ENCODE assay signal across 1 cellular context in the genomic region with DNA sequence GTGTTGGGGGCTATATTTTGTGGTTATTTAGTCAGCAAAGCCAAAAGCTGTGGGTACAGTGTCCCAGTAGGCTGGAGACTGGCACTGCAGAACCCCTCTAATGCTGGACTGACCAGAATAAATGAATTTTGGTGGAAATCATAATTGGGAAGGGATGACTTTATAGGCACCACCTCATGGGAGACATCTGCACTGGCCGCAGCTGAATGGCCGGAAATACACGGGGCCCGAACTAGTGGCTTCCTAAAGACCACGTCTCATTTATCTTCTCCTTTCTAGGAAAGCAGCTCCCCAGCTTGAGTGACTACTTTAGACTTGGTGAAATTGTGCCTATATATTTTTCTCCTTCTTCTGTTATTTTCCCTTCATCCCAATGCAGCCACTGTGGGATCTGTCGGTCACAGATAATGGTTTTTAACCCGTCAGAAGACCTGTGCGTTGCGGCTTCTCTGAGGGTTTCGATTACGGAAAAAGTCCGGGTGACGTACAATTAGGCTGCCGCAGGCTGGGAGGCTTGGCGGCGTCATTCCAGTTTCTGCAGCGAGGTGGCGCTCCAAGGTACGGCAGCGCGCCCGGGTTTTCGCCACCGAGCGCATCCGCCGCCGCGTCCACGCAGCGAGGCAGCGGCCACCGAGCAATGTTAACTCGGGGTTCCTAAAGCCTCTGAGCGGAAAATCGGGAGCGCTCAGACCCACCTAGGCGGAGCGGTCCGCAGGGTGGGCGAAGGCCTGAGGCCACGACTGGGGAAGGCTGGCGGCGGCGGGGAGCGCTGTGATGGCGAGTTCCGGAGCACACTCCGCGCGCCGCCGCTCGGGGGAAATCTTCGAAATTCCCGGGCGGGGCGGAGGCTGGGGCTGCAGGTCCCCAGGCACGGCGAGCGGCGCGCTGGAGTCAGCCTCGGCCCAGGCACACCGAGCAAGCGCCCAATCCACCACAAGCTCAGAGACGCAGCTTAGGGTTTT.
A peak's percentile ranks its signal among the peaks of the same experiment; 100 is the strongest.
TF ChIP-seq lines count a peak whose summit lies in the region.

No MANE protein-coding gene starts in this region.

TF ChIP-seq in K562, 482 proteins besides CTCF, POLR2A, EP300 and RAD21 (continued from another document and continues in another):
- TF ChIP-seq, protein P1, sequence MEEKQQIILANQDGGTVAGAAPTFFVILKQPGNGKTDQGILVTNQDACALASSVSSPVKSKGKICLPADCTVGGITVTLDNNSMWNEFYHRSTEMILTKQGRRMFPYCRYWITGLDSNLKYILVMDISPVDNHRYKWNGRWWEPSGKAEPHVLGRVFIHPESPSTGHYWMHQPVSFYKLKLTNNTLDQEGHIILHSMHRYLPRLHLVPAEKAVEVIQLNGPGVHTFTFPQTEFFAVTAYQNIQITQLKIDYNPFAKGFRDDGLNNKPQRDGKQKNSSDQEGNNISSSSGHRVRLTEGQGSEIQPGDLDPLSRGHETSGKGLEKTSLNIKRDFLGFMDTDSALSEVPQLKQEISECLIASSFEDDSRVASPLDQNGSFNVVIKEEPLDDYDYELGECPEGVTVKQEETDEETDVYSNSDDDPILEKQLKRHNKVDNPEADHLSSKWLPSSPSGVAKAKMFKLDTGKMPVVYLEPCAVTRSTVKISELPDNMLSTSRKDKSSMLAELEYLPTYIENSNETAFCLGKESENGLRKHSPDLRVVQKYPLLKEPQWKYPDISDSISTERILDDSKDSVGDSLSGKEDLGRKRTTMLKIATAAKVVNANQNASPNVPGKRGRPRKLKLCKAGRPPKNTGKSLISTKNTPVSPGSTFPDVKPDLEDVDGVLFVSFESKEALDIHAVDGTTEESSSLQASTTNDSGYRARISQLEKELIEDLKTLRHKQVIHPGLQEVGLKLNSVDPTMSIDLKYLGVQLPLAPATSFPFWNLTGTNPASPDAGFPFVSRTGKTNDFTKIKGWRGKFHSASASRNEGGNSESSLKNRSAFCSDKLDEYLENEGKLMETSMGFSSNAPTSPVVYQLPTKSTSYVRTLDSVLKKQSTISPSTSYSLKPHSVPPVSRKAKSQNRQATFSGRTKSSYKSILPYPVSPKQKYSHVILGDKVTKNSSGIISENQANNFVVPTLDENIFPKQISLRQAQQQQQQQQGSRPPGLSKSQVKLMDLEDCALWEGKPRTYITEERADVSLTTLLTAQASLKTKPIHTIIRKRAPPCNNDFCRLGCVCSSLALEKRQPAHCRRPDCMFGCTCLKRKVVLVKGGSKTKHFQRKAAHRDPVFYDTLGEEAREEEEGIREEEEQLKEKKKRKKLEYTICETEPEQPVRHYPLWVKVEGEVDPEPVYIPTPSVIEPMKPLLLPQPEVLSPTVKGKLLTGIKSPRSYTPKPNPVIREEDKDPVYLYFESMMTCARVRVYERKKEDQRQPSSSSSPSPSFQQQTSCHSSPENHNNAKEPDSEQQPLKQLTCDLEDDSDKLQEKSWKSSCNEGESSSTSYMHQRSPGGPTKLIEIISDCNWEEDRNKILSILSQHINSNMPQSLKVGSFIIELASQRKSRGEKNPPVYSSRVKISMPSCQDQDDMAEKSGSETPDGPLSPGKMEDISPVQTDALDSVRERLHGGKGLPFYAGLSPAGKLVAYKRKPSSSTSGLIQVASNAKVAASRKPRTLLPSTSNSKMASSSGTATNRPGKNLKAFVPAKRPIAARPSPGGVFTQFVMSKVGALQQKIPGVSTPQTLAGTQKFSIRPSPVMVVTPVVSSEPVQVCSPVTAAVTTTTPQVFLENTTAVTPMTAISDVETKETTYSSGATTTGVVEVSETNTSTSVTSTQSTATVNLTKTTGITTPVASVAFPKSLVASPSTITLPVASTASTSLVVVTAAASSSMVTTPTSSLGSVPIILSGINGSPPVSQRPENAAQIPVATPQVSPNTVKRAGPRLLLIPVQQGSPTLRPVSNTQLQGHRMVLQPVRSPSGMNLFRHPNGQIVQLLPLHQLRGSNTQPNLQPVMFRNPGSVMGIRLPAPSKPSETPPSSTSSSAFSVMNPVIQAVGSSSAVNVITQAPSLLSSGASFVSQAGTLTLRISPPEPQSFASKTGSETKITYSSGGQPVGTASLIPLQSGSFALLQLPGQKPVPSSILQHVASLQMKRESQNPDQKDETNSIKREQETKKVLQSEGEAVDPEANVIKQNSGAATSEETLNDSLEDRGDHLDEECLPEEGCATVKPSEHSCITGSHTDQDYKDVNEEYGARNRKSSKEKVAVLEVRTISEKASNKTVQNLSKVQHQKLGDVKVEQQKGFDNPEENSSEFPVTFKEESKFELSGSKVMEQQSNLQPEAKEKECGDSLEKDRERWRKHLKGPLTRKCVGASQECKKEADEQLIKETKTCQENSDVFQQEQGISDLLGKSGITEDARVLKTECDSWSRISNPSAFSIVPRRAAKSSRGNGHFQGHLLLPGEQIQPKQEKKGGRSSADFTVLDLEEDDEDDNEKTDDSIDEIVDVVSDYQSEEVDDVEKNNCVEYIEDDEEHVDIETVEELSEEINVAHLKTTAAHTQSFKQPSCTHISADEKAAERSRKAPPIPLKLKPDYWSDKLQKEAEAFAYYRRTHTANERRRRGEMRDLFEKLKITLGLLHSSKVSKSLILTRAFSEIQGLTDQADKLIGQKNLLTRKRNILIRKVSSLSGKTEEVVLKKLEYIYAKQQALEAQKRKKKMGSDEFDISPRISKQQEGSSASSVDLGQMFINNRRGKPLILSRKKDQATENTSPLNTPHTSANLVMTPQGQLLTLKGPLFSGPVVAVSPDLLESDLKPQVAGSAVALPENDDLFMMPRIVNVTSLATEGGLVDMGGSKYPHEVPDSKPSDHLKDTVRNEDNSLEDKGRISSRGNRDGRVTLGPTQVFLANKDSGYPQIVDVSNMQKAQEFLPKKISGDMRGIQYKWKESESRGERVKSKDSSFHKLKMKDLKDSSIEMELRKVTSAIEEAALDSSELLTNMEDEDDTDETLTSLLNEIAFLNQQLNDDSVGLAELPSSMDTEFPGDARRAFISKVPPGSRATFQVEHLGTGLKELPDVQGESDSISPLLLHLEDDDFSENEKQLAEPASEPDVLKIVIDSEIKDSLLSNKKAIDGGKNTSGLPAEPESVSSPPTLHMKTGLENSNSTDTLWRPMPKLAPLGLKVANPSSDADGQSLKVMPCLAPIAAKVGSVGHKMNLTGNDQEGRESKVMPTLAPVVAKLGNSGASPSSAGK (IDR thresholded peaks at IDR 0.05) = no peak
- no peak for TF ChIP-seq CBX8 (IDR thresholded peaks at IDR 0.05; ENCODE audit: borderline replicate concordance, extremely low read depth, low read depth, low read length, poor library complexity, severe bottlenecking)
- no peak for TF ChIP-seq ZNF830 (CRISPR knock-in tag; IDR thresholded peaks at IDR 0.05)
- 0 out of 2 replicates have a peak, but pooled peaks have one; percentile 20 for TF ChIP-seq E2F3 (CRISPR knock-in tag; IDR thresholded peaks at IDR 0.05)
- TF ChIP-seq, protein P2, sequence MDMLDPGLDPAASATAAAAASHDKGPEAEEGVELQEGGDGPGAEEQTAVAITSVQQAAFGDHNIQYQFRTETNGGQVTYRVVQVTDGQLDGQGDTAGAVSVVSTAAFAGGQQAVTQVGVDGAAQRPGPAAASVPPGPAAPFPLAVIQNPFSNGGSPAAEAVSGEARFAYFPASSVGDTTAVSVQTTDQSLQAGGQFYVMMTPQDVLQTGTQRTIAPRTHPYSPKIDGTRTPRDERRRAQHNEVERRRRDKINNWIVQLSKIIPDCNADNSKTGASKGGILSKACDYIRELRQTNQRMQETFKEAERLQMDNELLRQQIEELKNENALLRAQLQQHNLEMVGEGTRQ (CRISPR knock-in tag; IDR thresholded peaks at IDR 0.05) = no peak
- no peak for TF ChIP-seq NCOA6 (IDR thresholded peaks at IDR 0.05)
- peak in 1 of 2 experiments; percentile 37; a peak in 1 of 4 replicates for TF ChIP-seq FOXA3 (CRISPR knock-in tag; conservative IDR thresholded peaks at IDR 0.05 in 1 of 2, IDR thresholded peaks at IDR 0.05 in 1 of 2)
- TF ChIP-seq, protein P3, sequence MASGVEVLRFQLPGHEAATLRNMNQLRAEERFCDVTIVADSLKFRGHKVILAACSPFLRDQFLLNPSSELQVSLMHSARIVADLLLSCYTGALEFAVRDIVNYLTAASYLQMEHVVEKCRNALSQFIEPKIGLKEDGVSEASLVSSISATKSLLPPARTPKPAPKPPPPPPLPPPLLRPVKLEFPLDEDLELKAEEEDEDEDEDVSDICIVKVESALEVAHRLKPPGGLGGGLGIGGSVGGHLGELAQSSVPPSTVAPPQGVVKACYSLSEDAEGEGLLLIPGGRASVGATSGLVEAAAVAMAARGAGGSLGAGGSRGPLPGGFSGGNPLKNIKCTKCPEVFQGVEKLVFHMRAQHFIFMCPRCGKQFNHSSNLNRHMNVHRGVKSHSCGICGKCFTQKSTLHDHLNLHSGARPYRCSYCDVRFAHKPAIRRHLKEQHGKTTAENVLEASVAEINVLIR (CRISPR knock-in tag; IDR thresholded peaks at IDR 0.05) = peak; percentile 68
- TF ChIP-seq MTA1 (IDR thresholded peaks at IDR 0.05; ENCODE audit: borderline replicate concordance) = peak; percentile 89
- no peak for TF ChIP-seq ZKSCAN1 (IDR thresholded peaks at IDR 0.05; ENCODE audit: low read depth, low read length)
- TF ChIP-seq, protein P4, sequence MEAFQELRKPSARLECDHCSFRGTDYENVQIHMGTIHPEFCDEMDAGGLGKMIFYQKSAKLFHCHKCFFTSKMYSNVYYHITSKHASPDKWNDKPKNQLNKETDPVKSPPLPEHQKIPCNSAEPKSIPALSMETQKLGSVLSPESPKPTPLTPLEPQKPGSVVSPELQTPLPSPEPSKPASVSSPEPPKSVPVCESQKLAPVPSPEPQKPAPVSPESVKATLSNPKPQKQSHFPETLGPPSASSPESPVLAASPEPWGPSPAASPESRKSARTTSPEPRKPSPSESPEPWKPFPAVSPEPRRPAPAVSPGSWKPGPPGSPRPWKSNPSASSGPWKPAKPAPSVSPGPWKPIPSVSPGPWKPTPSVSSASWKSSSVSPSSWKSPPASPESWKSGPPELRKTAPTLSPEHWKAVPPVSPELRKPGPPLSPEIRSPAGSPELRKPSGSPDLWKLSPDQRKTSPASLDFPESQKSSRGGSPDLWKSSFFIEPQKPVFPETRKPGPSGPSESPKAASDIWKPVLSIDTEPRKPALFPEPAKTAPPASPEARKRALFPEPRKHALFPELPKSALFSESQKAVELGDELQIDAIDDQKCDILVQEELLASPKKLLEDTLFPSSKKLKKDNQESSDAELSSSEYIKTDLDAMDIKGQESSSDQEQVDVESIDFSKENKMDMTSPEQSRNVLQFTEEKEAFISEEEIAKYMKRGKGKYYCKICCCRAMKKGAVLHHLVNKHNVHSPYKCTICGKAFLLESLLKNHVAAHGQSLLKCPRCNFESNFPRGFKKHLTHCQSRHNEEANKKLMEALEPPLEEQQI (IDR thresholded peaks at IDR 0.05) = 0 out of 2 replicates have a peak, but pooled peaks have one; percentile 16
- TF ChIP-seq, protein P5, sequence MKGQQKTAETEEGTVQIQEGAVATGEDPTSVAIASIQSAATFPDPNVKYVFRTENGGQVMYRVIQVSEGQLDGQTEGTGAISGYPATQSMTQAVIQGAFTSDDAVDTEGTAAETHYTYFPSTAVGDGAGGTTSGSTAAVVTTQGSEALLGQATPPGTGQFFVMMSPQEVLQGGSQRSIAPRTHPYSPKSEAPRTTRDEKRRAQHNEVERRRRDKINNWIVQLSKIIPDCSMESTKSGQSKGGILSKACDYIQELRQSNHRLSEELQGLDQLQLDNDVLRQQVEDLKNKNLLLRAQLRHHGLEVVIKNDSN (CRISPR knock-in tag; IDR thresholded peaks at IDR 0.05) = no peak
- TF ChIP-seq, protein P6, sequence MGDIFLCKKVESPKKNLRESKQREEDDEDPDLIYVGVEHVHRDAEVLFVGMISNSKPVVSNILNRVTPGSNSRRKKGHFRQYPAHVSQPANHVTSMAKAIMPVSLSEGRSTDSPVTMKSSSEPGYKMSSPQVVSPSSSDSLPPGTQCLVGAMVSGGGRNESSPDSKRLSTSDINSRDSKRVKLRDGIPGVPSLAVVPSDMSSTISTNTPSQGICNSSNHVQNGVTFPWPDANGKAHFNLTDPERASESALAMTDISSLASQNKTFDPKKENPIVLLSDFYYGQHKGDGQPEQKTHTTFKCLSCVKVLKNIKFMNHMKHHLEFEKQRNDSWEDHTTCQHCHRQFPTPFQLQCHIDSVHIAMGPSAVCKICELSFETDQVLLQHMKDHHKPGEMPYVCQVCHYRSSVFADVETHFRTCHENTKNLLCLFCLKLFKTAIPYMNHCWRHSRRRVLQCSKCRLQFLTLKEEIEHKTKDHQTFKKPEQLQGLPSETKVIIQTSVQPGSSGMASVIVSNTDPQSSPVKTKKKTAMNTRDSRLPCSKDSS (IDR thresholded peaks at IDR 0.05; ENCODE audit: low read depth, partially characterized antibody) = no peak
- TF ChIP-seq ZNF583 (CRISPR knock-in tag; IDR thresholded peaks at IDR 0.05) = no peak
- TF ChIP-seq, protein P7, sequence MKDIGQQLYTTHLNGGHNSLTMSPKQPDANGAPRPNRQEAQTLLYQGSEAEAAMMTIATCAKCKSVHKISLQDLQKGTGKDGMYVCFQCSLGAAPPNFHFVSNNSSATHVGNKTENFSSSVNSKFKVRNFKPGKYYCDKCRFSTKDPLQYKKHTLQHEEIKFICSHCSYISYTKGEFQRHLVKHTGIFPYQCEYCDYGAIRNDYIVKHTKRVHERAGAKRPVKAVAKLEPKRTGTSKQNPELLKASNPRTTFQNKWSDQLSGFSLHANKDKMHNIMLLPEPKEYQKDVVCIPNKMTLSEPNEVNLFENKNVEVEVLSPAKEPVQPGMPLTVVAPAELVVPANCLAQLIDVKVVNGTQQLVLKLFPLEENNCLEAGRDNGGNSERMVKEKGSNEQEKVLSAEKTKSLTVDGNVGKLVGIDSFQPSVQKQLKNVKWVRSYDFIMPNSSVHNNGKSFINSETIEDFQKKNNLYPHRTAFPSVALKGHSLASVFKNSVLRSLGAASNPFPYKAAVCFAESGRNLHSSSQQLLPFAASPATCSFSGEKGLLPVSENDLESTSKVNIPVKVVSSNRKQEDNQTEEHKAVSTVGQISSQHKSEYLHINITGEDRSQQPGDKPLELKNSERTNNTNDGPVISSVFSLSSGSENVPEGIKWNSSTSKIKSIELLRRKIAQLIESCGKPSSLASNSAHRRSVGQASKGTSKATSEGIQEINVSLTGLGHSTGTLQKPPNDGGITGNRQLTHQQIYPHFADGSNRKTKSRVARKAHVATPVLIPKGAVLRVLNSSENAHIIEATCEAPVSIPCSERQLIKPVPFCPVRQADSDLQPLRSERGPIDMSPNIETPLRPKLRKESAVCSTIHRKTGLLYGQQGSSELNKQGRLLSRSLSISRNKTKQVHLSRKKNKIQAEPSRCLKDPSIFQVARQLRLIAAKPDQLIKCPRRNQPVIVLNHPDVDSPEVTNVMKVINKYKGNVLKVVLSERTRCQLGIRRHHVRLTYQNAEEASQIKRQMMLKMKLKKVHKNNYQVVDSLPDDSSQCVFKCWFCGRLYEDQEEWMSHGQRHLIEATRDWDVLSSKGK (CRISPR knock-in tag; IDR thresholded peaks at IDR 0.05) = no peak
- no peak for TF ChIP-seq ZNF695 (CRISPR knock-in tag; IDR thresholded peaks at IDR 0.05)
- no peak for TF ChIP-seq CHCHD3 (CRISPR knock-in tag; IDR thresholded peaks at IDR 0.05)
- no peak for TF ChIP-seq ZNF282 (CRISPR knock-in tag; IDR thresholded peaks at IDR 0.05)
- no peak for TF ChIP-seq ZKSCAN8 (CRISPR knock-in tag; IDR thresholded peaks at IDR 0.05)
- peak; percentile 61 for TF ChIP-seq DPF2 (IDR thresholded peaks at IDR 0.05)
- TF ChIP-seq POLR2AphosphoS5 (IDR thresholded peaks at IDR 0.05; ENCODE audit: control insufficient read depth, insufficient read depth, low read depth, low read length) = peak; percentile 45
- TF ChIP-seq RBM22 (IDR thresholded peaks at IDR 0.05; ENCODE audit: low read depth, low read length, poor library complexity, severe bottlenecking) = peak; percentile 34
- TF ChIP-seq, protein P8, sequence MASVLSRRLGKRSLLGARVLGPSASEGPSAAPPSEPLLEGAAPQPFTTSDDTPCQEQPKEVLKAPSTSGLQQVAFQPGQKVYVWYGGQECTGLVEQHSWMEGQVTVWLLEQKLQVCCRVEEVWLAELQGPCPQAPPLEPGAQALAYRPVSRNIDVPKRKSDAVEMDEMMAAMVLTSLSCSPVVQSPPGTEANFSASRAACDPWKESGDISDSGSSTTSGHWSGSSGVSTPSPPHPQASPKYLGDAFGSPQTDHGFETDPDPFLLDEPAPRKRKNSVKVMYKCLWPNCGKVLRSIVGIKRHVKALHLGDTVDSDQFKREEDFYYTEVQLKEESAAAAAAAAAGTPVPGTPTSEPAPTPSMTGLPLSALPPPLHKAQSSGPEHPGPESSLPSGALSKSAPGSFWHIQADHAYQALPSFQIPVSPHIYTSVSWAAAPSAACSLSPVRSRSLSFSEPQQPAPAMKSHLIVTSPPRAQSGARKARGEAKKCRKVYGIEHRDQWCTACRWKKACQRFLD (CRISPR knock-in tag; IDR thresholded peaks at IDR 0.05) = peak; percentile 47; the same call in 1 of the 2 replicates
- TF ChIP-seq PHF20 (IDR thresholded peaks at IDR 0.05; ENCODE audit: partially characterized antibody) = peak; percentile 68
